In genomic region chr9:83274787-83275186, GRCh38 we compare ENCODE assay signal across 26 cellular contexts.
"Had no signal": no experiment of that assay in that cellular context is flagged by ENCODE, and none has a peak within 500 bp of the region (broad histone marks: within the 10 kb centered on the region; RNA-seq: fewer than 3 reads in every experiment).

No MANE protein-coding gene starts in this region.

- FAIRE-seq: bronchial epithelial cell, endothelial cell of umbilical vein, frontal cortex had no signal

- H3K9me3 ChIP-seq: colonic mucosa, left ventricle myocardium inferior, spleen, testis, vagina had no signal

- H3K36me3 ChIP-seq: colonic mucosa, vagina had no signal

- H3K4me3 ChIP-seq: colonic mucosa, dorsolateral prefrontal cortex, hepatocyte, left ventricle myocardium inferior, spleen, testis, vagina had no signal

- H3K4me1 ChIP-seq: colonic mucosa, vagina had no signal

- H3K27me3 ChIP-seq: colonic mucosa, dorsolateral prefrontal cortex, hepatocyte, spleen, testis, vagina had no signal

- DNase-seq: activated CD4-positive, alpha-beta memory T cell treated with anti-CD3 and anti-CD28 coated beads for 36 hours; activated CD4-positive, alpha-beta T cell treated with anti-CD3 and anti-CD28 coated beads for 48 hours; activated effector memory CD4-positive, alpha-beta T cell treated with Interleukin-2 at 50 U/mL for 16 hours; activated naive CD4-positive, alpha-beta T cell treated with anti-CD3 and anti-CD28 coated beads for 36 hours; activated naive CD8-positive, alpha-beta T cell treated with anti-CD3 and anti-CD28 coated beads, Interleukin-2, amount 10 ng/mL, durations not matched to agents 7 days and 5 days; activated T-cell treated with anti-CD3 and anti-CD28 coated beads, Interleukin-2, amount 50 U/mL, for 72 hours; amniotic stem cell; colonic mucosa; dorsolateral prefrontal cortex; effector memory CD8-positive, alpha-beta T cell; glutamatergic neuron; kidney glomerular epithelial cell; left ventricle myocardium inferior; naive thymus-derived CD8-positive, alpha-beta T cell; retina; spleen; stimulated activated CD4-positive, alpha-beta T cell treated with anti-CD3 and anti-CD28 coated beads, Interleukin-4, amount 100 ng/mL, for 1 hour; stimulated activated naive CD4-positive, alpha-beta T cell; testis; trophoblast cell had no signal

- ATAC-seq: activated T-cell treated with anti-CD3 and anti-CD28 coated beads, Interleukin-2, amount 50 U/mL, for 72 hours; effector memory CD8-positive, alpha-beta T cell; esophagus mucosa; naive thymus-derived CD8-positive, alpha-beta T cell had no signal

- H3K27ac ChIP-seq: colonic mucosa, dorsolateral prefrontal cortex, hepatocyte, left ventricle myocardium inferior, spleen, testis, vagina had no signal
